ENCODE assay signal across 10 cellular contexts in the genomic region with DNA sequence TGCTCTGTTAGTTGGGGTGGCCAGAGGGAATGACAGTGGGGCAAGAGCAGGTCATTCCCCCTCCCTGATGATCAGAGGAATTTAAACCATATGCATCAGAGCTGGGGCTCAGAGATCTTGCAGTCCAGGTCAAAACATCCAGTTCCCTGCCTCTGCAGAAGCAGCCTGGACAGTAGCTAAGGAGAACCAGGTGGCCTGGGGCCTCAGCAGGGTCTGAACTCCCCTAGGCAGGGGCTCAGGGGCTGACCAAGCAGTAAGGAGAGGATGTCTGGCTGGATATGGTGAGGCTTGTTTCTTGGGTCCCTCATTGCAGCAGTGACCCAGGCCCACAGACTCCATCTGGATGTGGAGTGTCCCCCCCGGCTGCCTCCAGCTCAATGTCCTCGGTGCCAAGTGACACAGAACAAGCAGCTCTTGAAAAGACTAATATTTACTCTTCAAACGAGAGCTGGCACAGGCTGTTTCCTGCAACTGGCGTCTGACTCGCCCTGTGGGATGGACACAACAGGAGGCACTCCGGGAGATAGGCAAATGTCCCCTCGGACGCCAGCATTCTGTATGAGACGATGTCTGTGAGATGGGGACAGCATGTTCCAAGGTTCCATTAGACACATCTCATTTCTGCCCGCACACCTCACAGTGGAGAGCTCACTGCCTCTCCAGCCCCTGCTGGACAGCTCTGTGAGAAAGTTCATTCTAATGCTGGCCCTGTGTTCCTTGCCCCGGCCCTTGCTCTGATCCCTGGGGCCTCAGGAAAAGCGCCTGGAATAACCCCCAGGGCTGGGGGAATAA. TPM values are rescaled to one million over a fixed set of nuclear protein-coding genes. Genes with fewer than 3 reads are reported as not detected.
DNase-seq lines count a peak whose midpoint lies in the region; ATAC-seq, FAIRE-seq and TF ChIP-seq lines count a peak whose summit lies in the region.
"Had no signal": no experiment of that assay in that cellular context is flagged by ENCODE, and none has a peak within 500 bp of the region (broad histone marks: within the 10 kb centered on the region; RNA-seq: fewer than 3 reads in every experiment).

No MANE protein-coding gene starts in this region.

- H3K27ac ChIP-seq in cardiac muscle cell (peak overlapping the region; percentile 77), small intestine (ENCODE audit: low read depth in 1 of 2, low read length in 1 of 2) (peak overlapping the region in 1 of 2 donors; percentile 61)
- H3K27ac ChIP-seq: PC-9 had no signal

- FAIRE-seq in small intestine (lab: Jason Lieb, UNC) = no peak

- ATAC-seq in HG02884 (IDR thresholded peaks at IDR 0.05; ENCODE audit: unreplicated experiment) (no peak), GM18873 (IDR thresholded peaks at IDR 0.05; ENCODE audit: low FRiP score, unreplicated experiment) (no peak)

- no peaks in the 10 kb centered on the region for H3K27me3 ChIP-seq in H7 (ENCODE audit: control insufficient read depth, insufficient read depth, low read length)
- no peaks in the 10 kb centered on the region for H3K27me3 ChIP-seq in cardiac muscle cell
- H3K27me3 ChIP-seq in small intestine (ENCODE audit: control insufficient read depth in 2 of 2, insufficient read depth in 2 of 2, low read length in 2 of 2) = no peaks in the 10 kb centered on the region

- peak; percentile 40 for DNase-seq in H7
- peak; percentile 68 for DNase-seq in SHP77 treated with DMSO at 0.1 percent for 48 hours (lab: John Stamatoyannopoulos, UW)
- peak in 1 of 2 donors; percentile 48 for DNase-seq in cardiac muscle cell (ENCODE audit: low read depth in 1 of 2, low spot score in 1 of 2)
- DNase-seq in small intestine = peak; percentile 59
- no peak for DNase-seq in hepatic stellate cell (ENCODE audit: low spot score)
- no peak for DNase-seq in activated gamma-delta T cell (lab: John Stamatoyannopoulos, UW)
- DNase-seq: effector CD4-positive, alpha-beta T cell had no signal

- 11 to 33% (median 26%) methylated on average over 12 of the region's 12 CpGs for WGBS in small intestine, 3 donors

- no peak for TF ChIP-seq CTCF in cardiac muscle cell (IDR thresholded peaks at IDR 0.05; ENCODE audit: low read depth, low read length)

- H3K4me3 ChIP-seq in H7 (ENCODE audit: insufficient read depth, low read depth, low read length) = no peak overlapping the region
- no peak overlapping the region for H3K4me3 ChIP-seq in cardiac muscle cell
- no peak overlapping the region for H3K4me3 ChIP-seq in small intestine (ENCODE audit: low read depth in 1 of 2, low read length in 2 of 2)
- H3K4me3 ChIP-seq: PC-9 had no signal

- H3K4me1 ChIP-seq in cardiac muscle cell (ENCODE audit: low read depth) = peaks cover 20% of the 10 kb centered on the region
- peaks cover 0 to 2% of the 10 kb centered on the region in 2 donors for H3K4me1 ChIP-seq in small intestine (ENCODE audit: control insufficient read depth in 2 of 2, insufficient read depth in 1 of 2, low read depth in 1 of 2, low read length in 1 of 2)

- H3K36me3 ChIP-seq in H7 (replicated peaks; ENCODE audit: control insufficient read depth, insufficient read depth, low read length) (no peaks in the 10 kb centered on the region; the same call in 1 of the 2 replicates), cardiac muscle cell (no peaks in the 10 kb centered on the region), small intestine (ENCODE audit: control insufficient read depth in 2 of 2, insufficient read depth in 2 of 2, low read length in 2 of 2) (no peaks in the 10 kb centered on the region)

- H3K9me3 ChIP-seq in cardiac muscle cell (ENCODE audit: low read depth) (no peaks in the 10 kb centered on the region), small intestine (ENCODE audit: control insufficient read depth, low read depth) (no peaks in the 10 kb centered on the region)

RNA-seq across cellular contexts. Expression of gene SEC22C, which starts 37.1 kb away (rescaled TPM):
- total RNA-seq in H7 (2014; rRNA removed; shearing (Covaris generic)) = 53.0 and 57.3 TPM in 2 replicates
- total RNA-seq in cardiac muscle cell = 30.9 and 41.6 TPM in 2 replicates
- polyA plus RNA-seq in cardiac muscle cell (31.6 and 43.6 TPM in 2 replicates), small intestine (10 to 100 TPM; 24.1 to 49.9 (median 43.0) TPM)

RNA-seq across cellular contexts. Expression of gene VIPR1, which starts 42.2 kb away (rescaled TPM):
- 1.9 and 2.2 TPM in 2 replicates for total RNA-seq in H7 (2014; rRNA removed; shearing (Covaris generic))
- total RNA-seq in cardiac muscle cell = 0.35 and 1.6 TPM in 2 replicates
- 0.60 and 0.86 TPM in 2 replicates for polyA plus RNA-seq in cardiac muscle cell
- 10 to 100 TPM; 32.1 to 80.2 (median 71.3) TPM for polyA plus RNA-seq in small intestine

RNA-seq across cellular contexts. Expression of gene SS18L2, which starts 46.0 kb away (rescaled TPM):
- 56.9 and 58.9 TPM in 2 replicates for total RNA-seq in H7 (2014; rRNA removed; shearing (Covaris generic))
- 8.9 and 9.7 TPM in 2 replicates for total RNA-seq in cardiac muscle cell
- polyA plus RNA-seq in cardiac muscle cell (33.2 and 49.7 TPM in 2 replicates), small intestine (10 to 100 TPM; 41.9 to 87.9 (median 70.8) TPM)

RNA-seq across cellular contexts. Expression of gene NKTR, which starts 55.8 kb away (rescaled TPM):
- total RNA-seq in H7 (2014; rRNA removed; shearing (Covaris generic)) = 21.3 and 44.8 TPM in 2 replicates
- 24.6 and 75.3 TPM in 2 replicates for total RNA-seq in cardiac muscle cell
- 50.5 and 79.5 TPM in 2 replicates for polyA plus RNA-seq in cardiac muscle cell
- polyA plus RNA-seq in small intestine = 10 to 100 TPM; 11.3 to 25.0 (median 11.5) TPM

Comparison
In these comparisons a context has a peak if more than half of its experiments do, and no peak if none do; other contexts are left out.
1. DNase-seq: peak in H7 (single experiment), SHP77 treated with DMSO at 0.1 percent for 48 hours (single experiment) and small intestine (single experiment); none in hepatic stellate cell (single experiment) and activated gamma-delta T cell (single experiment).